16 cellular contexts compared by ENCODE assay signal in genomic region chr7:127557803-127558202, GRCh38. TPM values are rescaled to one million over a fixed set of nuclear protein-coding genes. Genes with fewer than 3 reads are reported as not detected.
A peak's percentile ranks its signal among the peaks of the same experiment; 100 is the strongest.
DNase-seq lines count a peak whose midpoint lies in the region; ATAC-seq and TF ChIP-seq lines count a peak whose summit lies in the region.
"Had no signal": no experiment of that assay in that cellular context is flagged by ENCODE, and none has a peak within 500 bp of the region (broad histone marks: within the 10 kb centered on the region; RNA-seq: fewer than 3 reads in every experiment).

No MANE protein-coding gene starts in this region.

- in situ Hi-C loops in G401 (cut with HindIII; ENCODE audit: low sequenced_read_pairs) = no loop called here

- no peak overlapping the region for H3K4me3 Mint-ChIP-seq in chondrocyte (ENCODE audit: unreplicated experiment)
- H3K4me3 Mint-ChIP-seq in CD8-positive, alpha-beta T cell = no peak overlapping the region
- H3K4me3 Mint-ChIP-seq: H9 had no signal

- intact Hi-C loops in right lobe of liver (cut with DNase I) = no loop called here
- intact Hi-C loops in CD8-positive, alpha-beta T cell (cut with DNase I, micrococcal nuclease) = loop anchor here in 1 of 2 experiments (2.0 kb wide), 1 partner anchor 651 kb away; no protein-coding TSS in a partner anchor

- H3K36me3 Mint-ChIP-seq in chondrocyte (ENCODE audit: low read depth) = no peaks in the 10 kb centered on the region
- H3K36me3 Mint-ChIP-seq in CD8-positive, alpha-beta T cell = no peaks in the 10 kb centered on the region

- peak; percentile 40 for DNase-seq in G401 (ENCODE audit: low spot score)
- no peak for DNase-seq in chondrocyte (ENCODE audit: low spot score)
- no peak for DNase-seq in right lobe of liver
- no peak for DNase-seq in CD8-positive, alpha-beta T cell
- DNase-seq: H9; NCI-H146; NCI-H2081 treated with DMSO at 0.1 percent for 48 hours; NCI-H2227 treated with DMSO at 0.1 percent for 48 hours; NCI-H524 treated with DMSO at 0.1 percent for 48 hours; NK-92 treated with Interleukin-12 subunit alpha and Interleukin-12 subunit beta, amount 100 ng/mL, for 24 hours; PC-3 had no signal

- H3K9me3 Mint-ChIP-seq in chondrocyte (ENCODE audit: low read depth) = peaks cover 8% of the 10 kb centered on the region
- H3K9me3 Mint-ChIP-seq in CD8-positive, alpha-beta T cell = no peaks in the 10 kb centered on the region
- H3K9me3 Mint-ChIP-seq: H9 had no signal

- CTCF ChIA-PET in CD8-positive, alpha-beta T cell (lab: Charles Lee) = interaction anchor here (1.4 kb wide), 2 partner anchors 23 to 652 kb away, joined by 3 to 5 read pairs; no protein-coding TSS in a partner anchor

- ATAC-seq in right lobe of liver (peak; percentile 30 to 58 (median 45)), GM21528 (IDR thresholded peaks at IDR 0.05; ENCODE audit: low FRiP score, unreplicated experiment) (no peak), GM19467 (IDR thresholded peaks at IDR 0.05; ENCODE audit: unreplicated experiment) (no peak)
- ATAC-seq in CD8-positive, alpha-beta T cell = no peak
- ATAC-seq: PC-3, Right ventricle myocardium inferior had no signal

- H3K36me3 ChIP-seq in OCI-LY1 (ENCODE audit: insufficient read depth, low read length) = no peaks in the 10 kb centered on the region
- no peaks in the 10 kb centered on the region for H3K36me3 ChIP-seq in right lobe of liver
- H3K36me3 ChIP-seq in CD8-positive, alpha-beta T cell (ENCODE audit: insufficient read depth, low read length) = no peaks in the 10 kb centered on the region

- H3K4me2 ChIP-seq in OCI-LY1 (ENCODE audit: low read length) = no peak overlapping the region

- H2AFZ ChIP-seq in OCI-LY1 (ENCODE audit: low read length) = no peak overlapping the region

- no peaks in the 10 kb centered on the region for H3K9me3 ChIP-seq in OCI-LY1 (ENCODE audit: low read length)
- no peaks in the 10 kb centered on the region for H3K9me3 ChIP-seq in right lobe of liver
- H3K9me3 ChIP-seq in CD8-positive, alpha-beta T cell (ENCODE audit: low read length) = no peaks in the 10 kb centered on the region

- H3K27me3 ChIP-seq in OCI-LY1 (ENCODE audit: insufficient read depth, low read length) (no peaks in the 10 kb centered on the region), right lobe of liver (no peaks in the 10 kb centered on the region)
- no peaks in the 10 kb centered on the region for H3K27me3 ChIP-seq in CD8-positive, alpha-beta T cell (ENCODE audit: insufficient read depth, low read length)

- no peaks in the 10 kb centered on the region for H4K20me1 ChIP-seq in OCI-LY1 (ENCODE audit: insufficient read depth, low read length)

- no peaks in the 10 kb centered on the region for H3K9me2 ChIP-seq in OCI-LY1 (ENCODE audit: low read depth, low read length)

- H3K4me1 ChIP-seq in OCI-LY1 (ENCODE audit: insufficient read depth, low read length, severe bottlenecking) (no peaks in the 10 kb centered on the region), right lobe of liver (no peaks in the 10 kb centered on the region)
- H3K4me1 ChIP-seq in CD8-positive, alpha-beta T cell (ENCODE audit: insufficient read depth, low read length) = no peaks in the 10 kb centered on the region

- H3K9ac ChIP-seq in OCI-LY1 (ENCODE audit: low read length) = no peak overlapping the region

- H3K27ac ChIP-seq in OCI-LY1 (ENCODE audit: low read depth, low read length, poor library complexity, severe bottlenecking) = no peak overlapping the region
- H3K27ac ChIP-seq in right lobe of liver = no peak overlapping the region
- H3K27ac ChIP-seq in CD8-positive, alpha-beta T cell (ENCODE audit: low read depth, low read length) = no peak overlapping the region
- H3K27ac ChIP-seq: SK-N-MC had no signal

- H3K27ac Mint-ChIP-seq in chondrocyte (ENCODE audit: unreplicated experiment) = no peak overlapping the region
- H3K27ac Mint-ChIP-seq in CD8-positive, alpha-beta T cell = no peak overlapping the region
- H3K27ac Mint-ChIP-seq: H9 had no signal

- H3K4me1 Mint-ChIP-seq in chondrocyte (ENCODE audit: low read depth) = no peaks in the 10 kb centered on the region
- no peaks in the 10 kb centered on the region for H3K4me1 Mint-ChIP-seq in CD8-positive, alpha-beta T cell (ENCODE audit: low read depth)
- H3K4me1 Mint-ChIP-seq: H9 had no signal

- no peaks in the 10 kb centered on the region for H3F3A ChIP-seq in OCI-LY1 (ENCODE audit: insufficient read depth, low read length)

- POLR2A ChIA-PET in CD8-positive, alpha-beta T cell (lab: Charles Lee) = no interaction called here

- TF ChIP-seq CTCF in OCI-LY1 (IDR thresholded peaks at IDR 0.05; ENCODE audit: low read length) = peak; percentile 40
- peak; percentile 52 for TF ChIP-seq CTCF in chondrocyte (IDR thresholded peaks at IDR 0.05)
- TF ChIP-seq CTCF in right lobe of liver (IDR thresholded peaks at IDR 0.05) = peak; percentile 17 to 36 (median 30)
- TF ChIP-seq CTCF in CD8-positive, alpha-beta T cell (IDR thresholded peaks at IDR 0.05) = no peak

- no peak overlapping the region for H3K4me3 ChIP-seq in OCI-LY1 (ENCODE audit: low read depth, low read length, poor library complexity, severe bottlenecking)
- no peak overlapping the region for H3K4me3 ChIP-seq in right lobe of liver
- H3K4me3 ChIP-seq in CD8-positive, alpha-beta T cell (ENCODE audit: low read depth, low read length) = no peak overlapping the region
- H3K4me3 ChIP-seq: SK-N-MC had no signal

- H3K79me2 ChIP-seq in OCI-LY1 (ENCODE audit: insufficient read depth, low read length) = no peaks in the 10 kb centered on the region

- H3K27me3 Mint-ChIP-seq in chondrocyte (ENCODE audit: low read depth) = peaks cover 1% of the 10 kb centered on the region
- no peaks in the 10 kb centered on the region for H3K27me3 Mint-ChIP-seq in CD8-positive, alpha-beta T cell (ENCODE audit: low read depth)

- 75% methylated on average over 2 of the region's 2 CpGs for WGBS in right lobe of liver (ENCODE audit: insufficient coverage, low coverage, low lambda C conversion rate, missing lambda C conversion rate)

- no peak for TF ChIP-seq POLR2A in right lobe of liver (IDR thresholded peaks at IDR 0.05)

RNA-seq across cellular contexts. Expression of gene GCC1, which starts 27.6 kb away (rescaled TPM):
- total RNA-seq in G401 (2014; rRNA removed; shearing (Covaris generic)) = 12.0 and 19.4 TPM in 2 replicates
- total RNA-seq in chondrocyte (15.8 to 19.9 TPM (median 18.9 TPM) in 3 replicates), right lobe of liver (10 to 100 TPM in 3 of 6 experiments, 1 to 10 TPM in 3; 9.4 to 11.7 (median 10.0) TPM)
- total RNA-seq in CD8-positive, alpha-beta T cell = 10 to 100 TPM; 33.8 to 36.6 TPM

RNA-seq across cellular contexts. Expression of gene ARF5, which starts 30.4 kb away (rescaled TPM):
- total RNA-seq in G401 (2014; rRNA removed; shearing (Covaris generic)) = 459 and 527 TPM in 2 replicates
- total RNA-seq in chondrocyte (137 to 143 TPM (median 137 TPM) in 3 replicates), right lobe of liver (100 to 1,000 TPM in 1 of 6 experiments, 10 to 100 TPM in 5; 51.7 to 105 (median 60.8) TPM)
- total RNA-seq in CD8-positive, alpha-beta T cell = 10 to 100 TPM; 84.4 to 94.5 TPM

RNA-seq across cellular contexts. Expression of gene FSCN3, which starts 35.7 kb away (rescaled TPM):
- 0.43 and 6.6 TPM in 2 replicates for total RNA-seq in G401 (2014; rRNA removed; shearing (Covaris generic))
- not detected in 3 replicates for total RNA-seq in chondrocyte
- total RNA-seq in right lobe of liver = 1 to 10 TPM in 2 of 6 experiments, under 1 TPM in 1, not detected in 3; 0.68 to 1.5 (median 1.2) TPM
- total RNA-seq in CD8-positive, alpha-beta T cell = 1 to 10 TPM; 4.0 to 4.4 TPM

Comparison
In these comparisons a context has a peak if more than half of its experiments do, and no peak if none do; other contexts are left out.
1. ATAC-seq: peak in right lobe of liver (4 of 4); none in CD8-positive, alpha-beta T cell (single experiment), GM21528 (single experiment) and GM19467 (single experiment).